Comparison of ENCODE assay signal across 30 cellular contexts in genomic region chr6:168354338-168354737, GRCh38. TPM values are rescaled to one million over a fixed set of nuclear protein-coding genes. Genes with fewer than 3 reads are reported as not detected.
"Had no signal": no experiment of that assay in that cellular context is flagged by ENCODE, and none has a peak within 500 bp of the region (broad histone marks: within the 10 kb centered on the region; RNA-seq: fewer than 3 reads in every experiment).

No MANE protein-coding gene starts in this region.

- H3K36me3 Mint-ChIP-seq: neural progenitor cell; stimulated activated memory B cell treated with anti-CD40 and anti-IgM and Interleukin-4, amounts not matched to agents 10 μg/mL and 1 μg/mL and 100 μg/mL, for 72 hours had no signal

- FAIRE-seq: urothelium cell line had no signal

- H3K36me3 ChIP-seq: neural progenitor cell, ovary, spleen, stomach, thoracic aorta, thyroid gland, tibial nerve, upper lobe of left lung, vagina had no signal

- H3K4me3 Mint-ChIP-seq: naive thymus-derived CD4-positive, alpha-beta T cell; natural killer cell; nephron; neural progenitor cell; stimulated activated memory B cell treated with anti-CD40 and anti-IgM and Interleukin-4, amounts not matched to agents 10 μg/mL and 1 μg/mL and 100 μg/mL, for 72 hours had no signal

- H3K27ac Mint-ChIP-seq: naive thymus-derived CD4-positive, alpha-beta T cell; natural killer cell; nephron; neural progenitor cell; progenitor cell of endocrine pancreas; stimulated activated memory B cell treated with anti-CD40 and anti-IgM and Interleukin-4, amounts not matched to agents 10 μg/mL and 1 μg/mL and 100 μg/mL, for 72 hours had no signal

- H3K9me3 Mint-ChIP-seq: natural killer cell had no signal

- H3K4me1 Mint-ChIP-seq: natural killer cell; stimulated activated memory B cell treated with anti-CD40 and anti-IgM and Interleukin-4, amounts not matched to agents 10 μg/mL and 1 μg/mL and 100 μg/mL, for 72 hours had no signal

- H3K9ac ChIP-seq: neural progenitor cell, parathyroid adenoma had no signal

- H3K27me3 Mint-ChIP-seq: stimulated activated memory B cell treated with anti-CD40 and anti-IgM and Interleukin-4, amounts not matched to agents 10 μg/mL and 1 μg/mL and 100 μg/mL, for 72 hours had no signal

- H3K79me2 ChIP-seq: parathyroid adenoma had no signal

- H3K27ac ChIP-seq: neural progenitor cell, ovary, parathyroid adenoma, psoas muscle, skin epidermis, spleen, stomach, thoracic aorta, thyroid gland, tibial nerve, upper lobe of left lung, vagina had no signal

- ATAC-seq: naive thymus-derived CD4-positive, alpha-beta T cell; natural killer cell; psoas muscle; right cardiac atrium; sciatic nerve; stimulated activated memory B cell treated with anti-CD40 and anti-IgM and Interleukin-4, amounts not matched to agents 10 μg/mL and 1 μg/mL and 100 μg/mL, for 72 hours; stimulated activated naive CD8-positive, alpha-beta T cell treated with anti-CD3 and anti-CD28 coated beads, Interleukin-15, Interleukin-2, amounts not matched to agents 100 U/mL and 50 U/mL, for 24 hours had no signal

- DNase-seq: naive thymus-derived CD4-positive, alpha-beta T cell; natural killer cell; occipital lobe; ovary; psoas muscle; right cardiac atrium; spleen; stimulated activated CD4-positive, alpha-beta T cell treated with anti-CD3 and anti-CD28 coated beads, Interleukin-12 subunit alpha, Interleukin-12 subunit beta, amount 100 ng/mL, for 4 hours; stimulated activated CD4-positive, alpha-beta T cell treated with anti-CD3 and anti-CD28 coated beads, Interleukin-1b, Interleukin-23, amount 100 ng/mL, for 48 hours; stimulated activated CD4-positive, alpha-beta T cell treated with anti-CD3 and anti-CD28 coated beads, Interleukin-4, amount 100 ng/mL, for 1 hour; stimulated activated CD4-positive, alpha-beta T cell treated with anti-CD3 and anti-CD28 coated beads, Interleukin-4, amount 100 ng/mL, for 4 hours; stimulated activated CD8-positive, alpha-beta memory T cell treated with anti-CD3 and anti-CD28 coated beads, Interleukin-4, amount 100 ng/mL, for 48 hours; stimulated activated naive CD4-positive, alpha-beta T cell; stimulated activated naive CD8-positive, alpha-beta T cell treated with anti-CD3 and anti-CD28 coated beads, Interleukin-15, Interleukin-2, amounts not matched to agents 100 U/mL and 50 U/mL, for 24 hours; stomach; thyroid gland; trophoblast cell; upper lobe of left lung had no signal

- H3K4me2 ChIP-seq: neural progenitor cell, smooth muscle cell had no signal

- H3K4me1 ChIP-seq: neural progenitor cell, parathyroid adenoma, psoas muscle, spleen, tibial nerve, vagina had no signal

- H3K4me3 ChIP-seq: neural progenitor cell, ovary, psoas muscle, skin epidermis, smooth muscle cell, spleen, stomach, thoracic aorta, thyroid gland, tibial nerve, upper lobe of left lung, vagina had no signal

- H3K27me3 ChIP-seq: neural progenitor cell, ovary, stomach, thyroid gland, tibial nerve, upper lobe of left lung, vagina had no signal

- H2AFZ ChIP-seq: neural progenitor cell, parathyroid adenoma had no signal

- H3K9me3 ChIP-seq: ovary, psoas muscle, thoracic aorta, thyroid gland, upper lobe of left lung, vagina had no signal

RNA-seq across cellular contexts. Expression of gene DACT2, which starts 34.8 kb away (rescaled TPM):
- total RNA-seq: natural killer cell, spleen had no signal
- polyA plus RNA-seq: naive thymus-derived CD4-positive, alpha-beta T cell had no signal
